In the genomic region with DNA sequence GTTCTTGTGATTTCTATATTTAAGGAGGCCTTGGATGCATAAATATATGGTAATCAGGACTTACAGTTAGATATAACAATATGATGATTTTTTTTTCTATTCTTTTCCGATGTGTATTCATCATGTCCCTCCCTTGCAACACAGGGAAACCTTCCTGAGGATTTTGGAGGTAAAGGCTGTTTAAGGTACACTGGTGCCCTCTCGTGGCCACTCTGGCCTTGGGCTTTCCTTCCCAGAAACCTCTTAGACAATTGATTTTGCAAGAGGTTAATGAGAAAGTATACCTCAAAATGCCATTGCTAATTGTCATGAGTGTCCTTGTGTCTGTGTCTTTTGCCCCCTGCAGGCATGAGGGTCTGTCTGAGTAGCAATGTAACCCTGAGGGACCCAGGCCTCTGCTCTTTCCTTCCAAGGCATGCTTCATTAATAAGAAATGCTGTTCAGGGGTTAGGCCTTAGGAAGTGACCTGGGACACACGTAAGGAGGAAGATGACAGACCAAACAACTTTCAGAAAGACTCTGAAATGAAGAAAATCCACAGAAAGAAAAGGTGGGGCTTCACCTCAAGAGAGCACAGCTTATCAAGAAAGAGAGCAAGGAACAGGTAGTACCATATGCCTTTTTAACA, we compare ENCODE assay signal across 8 cellular contexts.
DNase-seq lines count a peak whose midpoint lies in the region; ATAC-seq, FAIRE-seq and TF ChIP-seq lines count a peak whose summit lies in the region.

No MANE protein-coding gene starts in this region.

- H3K36me3 ChIP-seq in lower lobe of right lung = no peaks in the 10 kb centered on the region

- no peaks in the 10 kb centered on the region for H3K9me3 Mint-ChIP-seq in stimulated activated effector memory CD8-positive, alpha-beta T cell treated with anti-CD3 and anti-CD28 coated beads, Interleukin-12 subunit alpha, Interleukin-12 subunit beta, amount 100 ng/mL, for 72 hours

- H3K27ac Mint-ChIP-seq in stimulated activated effector memory CD8-positive, alpha-beta T cell treated with anti-CD3 and anti-CD28 coated beads, Interleukin-12 subunit alpha, Interleukin-12 subunit beta, amount 100 ng/mL, for 72 hours = no peak overlapping the region

- H3K9me3 ChIP-seq in lower lobe of right lung = no peaks in the 10 kb centered on the region

- no peaks in the 10 kb centered on the region for H3K4me1 Mint-ChIP-seq in stimulated activated effector memory CD8-positive, alpha-beta T cell treated with anti-CD3 and anti-CD28 coated beads, Interleukin-12 subunit alpha, Interleukin-12 subunit beta, amount 100 ng/mL, for 72 hours

- ATAC-seq in GM18502 (IDR thresholded peaks at IDR 0.05; ENCODE audit: poor library complexity, unreplicated experiment) (peak; percentile 43), lower lobe of right lung (peak; percentile 76 to 78), HG03378 (IDR thresholded peaks at IDR 0.05; ENCODE audit: unreplicated experiment) (no peak)
- no peak for ATAC-seq in stimulated activated effector memory CD8-positive, alpha-beta T cell treated with anti-CD3 and anti-CD28 coated beads, Interleukin-12 subunit alpha, Interleukin-12 subunit beta, amount 100 ng/mL, for 72 hours

- no peak overlapping the region for H3K4me3 ChIP-seq in dorsolateral prefrontal cortex
- H3K4me3 ChIP-seq in lower lobe of right lung = no peak overlapping the region

- H3K36me3 Mint-ChIP-seq in stimulated activated effector memory CD8-positive, alpha-beta T cell treated with anti-CD3 and anti-CD28 coated beads, Interleukin-12 subunit alpha, Interleukin-12 subunit beta, amount 100 ng/mL, for 72 hours = no peaks in the 10 kb centered on the region

- H3K4me3 Mint-ChIP-seq in stimulated activated effector memory CD8-positive, alpha-beta T cell treated with anti-CD3 and anti-CD28 coated beads, Interleukin-12 subunit alpha, Interleukin-12 subunit beta, amount 100 ng/mL, for 72 hours = no peak overlapping the region

- peak; percentile 80 for FAIRE-seq in TTC549 (lab: Jason Lieb, UNC)

- H3K27ac ChIP-seq in dorsolateral prefrontal cortex (no peak overlapping the region), lower lobe of right lung (no peak overlapping the region)

- DNase-seq in AG09319 (ENCODE audit: extremely low read depth, low read depth) = peak; percentile 59
- peak; percentile 68 for DNase-seq in NCI-H2029 (lab: John Stamatoyannopoulos, UW)
- peak; percentile 59 to 88 (median 74) for DNase-seq in dorsolateral prefrontal cortex
- peak; percentile 74 for DNase-seq in lower lobe of right lung
- DNase-seq in stimulated activated effector memory CD8-positive, alpha-beta T cell treated with anti-CD3 and anti-CD28 coated beads, Interleukin-12 subunit alpha, Interleukin-12 subunit beta, amount 100 ng/mL, for 72 hours (ENCODE audit: low spot score in 2 of 2) = peak; percentile 12 to 55

- no peaks in the 10 kb centered on the region for H3K27me3 ChIP-seq in dorsolateral prefrontal cortex
- no peaks in the 10 kb centered on the region for H3K27me3 ChIP-seq in lower lobe of right lung (ENCODE audit: low read depth)

- no peaks in the 10 kb centered on the region for H3K4me1 ChIP-seq in lower lobe of right lung

- intact Hi-C loops in dorsolateral prefrontal cortex (cut with DNase I) (loop anchor here (1.0 to 10.0 kb wide), 4 partner anchors 1100 to 1300 kb away; a partner anchor contains a TSS), lower lobe of right lung (cut with DNase I) (no loop called here)

- TF ChIP-seq CTCF in AG09319 (IDR thresholded peaks at IDR 0.05; ENCODE audit: low read depth, low read length) (peak; percentile 94), dorsolateral prefrontal cortex (IDR thresholded peaks at IDR 0.05 in 54 of 56, conservative IDR thresholded peaks at IDR 0.05 in 2 of 56; ENCODE audit: low read depth in 1 of 56, partially characterized antibody in 56 of 56) (peak; percentile 65 to 89 (median 79)), lower lobe of right lung (IDR thresholded peaks at IDR 0.05) (peak; percentile 77)

Comparison
In these comparisons a context has a peak if more than half of its experiments do, and no peak if none do; other contexts are left out.
1. ATAC-seq: peak in GM18502 (single experiment) and lower lobe of right lung (2 of 2); none in stimulated activated effector memory CD8-positive, alpha-beta T cell treated with anti-CD3 and anti-CD28 coated beads, Interleukin-12 subunit alpha, Interleukin-12 subunit beta, amount 100 ng/mL, for 72 hours (single experiment) and HG03378 (single experiment).
2. Peak in every context shown above with its lines, with median percentiles within 50 percentile points of each other: DNase-seq and CTCF ChIP-seq.